In genomic region chr1:67647814-67648358, GRCh38 we compare ENCODE assay signal across 22 cellular contexts. TPM values are rescaled to one million over a fixed set of nuclear protein-coding genes. Genes with fewer than 3 reads are reported as not detected.
DNase-seq lines count a peak whose midpoint lies in the region; ATAC-seq and TF ChIP-seq lines count a peak whose summit lies in the region.
"Had no signal": no experiment of that assay in that cellular context is flagged by ENCODE, and none has a peak within 500 bp of the region (broad histone marks: within the 10 kb centered on the region; RNA-seq: fewer than 3 reads in every experiment).

No MANE protein-coding gene starts in this region.

- no peak overlapping the region for H3K4me3 ChIP-seq in ascending aorta
- H3K4me3 ChIP-seq: lung, pancreas, right lobe of liver, upper lobe of right lung had no signal

- H3K27me3 ChIP-seq in ascending aorta, result no peaks in the 10 kb centered on the region
- H3K27me3 ChIP-seq: pancreas, right lobe of liver, upper lobe of right lung had no signal

- intact Hi-C loops in ascending aorta (cut with DNase I), result loop anchor here (2.0 kb wide), 1 partner anchor 35 kb away; no protein-coding TSS in a partner anchor

- TF ChIP-seq CTCF in C4-2B (conservative IDR thresholded peaks at IDR 0.05) (no peak), ascending aorta (IDR thresholded peaks at IDR 0.05) (no peak)

- H3K27ac ChIP-seq in C4-2B (peak overlapping the region; percentile 73; the same call in 1 of the 2 replicates), ascending aorta (peak overlapping the region; percentile 45 to 67)
- H3K27ac ChIP-seq: epithelial cell of prostate, upper lobe of right lung had no signal

- no peaks in the 10 kb centered on the region for H3K9me3 ChIP-seq in ascending aorta
- H3K9me3 ChIP-seq: pancreas, right lobe of liver, upper lobe of right lung had no signal

- H3K4me1 ChIP-seq in ascending aorta, result peaks cover 4 to 15% of the 10 kb centered on the region in 2 donors

- H3K36me3 ChIP-seq in ascending aorta, result no peaks in the 10 kb centered on the region
- H3K36me3 ChIP-seq: pancreas, right lobe of liver, upper lobe of right lung had no signal

- DNase-seq in ascending aorta (ENCODE audit: low spot score in 2 of 2) (no peak), lung microvascular endothelial cell (ENCODE audit: low read depth in 2 of 2) (peak; percentile 47 to 60), DMS153 treated with DMSO at 0.1 percent for 48 hours (lab: John Stamatoyannopoulos, UW; ENCODE audit: unreplicated experiment) (no peak), SHP77 (lab: John Stamatoyannopoulos, UW) (no peak)
- DNase-seq: activated CD4-positive, alpha-beta T cell treated with anti-CD3 and anti-CD28 coated beads for 1 hour; activated CD8-positive, alpha-beta T cell treated with anti-CD3 and anti-CD28 coated beads, Interleukin-2, amount 10 ng/mL, durations not matched to agents 7 days and 5 days; activated naive CD8-positive, alpha-beta T cell treated with anti-CD3 and anti-CD28 coated beads, Interleukin-2, amount 10 ng/mL, durations not matched to agents 7 days and 5 days; Calu3; Karpas-422; NCI-H1694 treated with DMSO at 0.1 percent for 48 hours; stimulated activated CD4-positive, alpha-beta T cell treated with anti-CD3 and anti-CD28 coated beads, Interleukin-12 subunit alpha, Interleukin-12 subunit beta, amount 100 ng/mL, for 4 hours; stimulated activated CD4-positive, alpha-beta T cell treated with anti-CD3 and anti-CD28 coated beads, Interleukin-4, amount 100 ng/mL, for 1 hour; T-helper 2 cell; upper lobe of right lung had no signal

- ATAC-seq in HG03097 (IDR thresholded peaks at IDR 0.05; ENCODE audit: low FRiP score, unreplicated experiment), result peak; percentile 46
- ATAC-seq in GM19351 (IDR thresholded peaks at IDR 0.05; ENCODE audit: unreplicated experiment), result no peak
- ATAC-seq: activated CD8-positive, alpha-beta T cell treated with anti-CD3 and anti-CD28 coated beads, Interleukin-2, amount 10 ng/mL, durations not matched to agents 7 days and 5 days; stimulated activated effector memory CD8-positive, alpha-beta T cell treated with anti-CD3 and anti-CD28 coated beads, Interleukin-12 subunit alpha, Interleukin-12 subunit beta, amount 100 ng/mL, for 72 hours; upper lobe of right lung had no signal

RNA-seq across cellular contexts. Expression of gene GADD45A, which starts 37.1 kb away (rescaled TPM):
- total RNA-seq in ascending aorta (111 TPM), lung microvascular endothelial cell (10.9 and 27.2 TPM in 2 replicates)

Comparison
In these comparisons a context has a peak if more than half of its experiments do, and no peak if none do; other contexts are left out.
1. DNase-seq: peak in lung microvascular endothelial cell (2 of 2); none in ascending aorta (0 of 2), DMS153 treated with DMSO at 0.1 percent for 48 hours (single experiment) and SHP77 (0 of 2).